ENCODE assay signal across 21 cellular contexts in the genomic region with DNA sequence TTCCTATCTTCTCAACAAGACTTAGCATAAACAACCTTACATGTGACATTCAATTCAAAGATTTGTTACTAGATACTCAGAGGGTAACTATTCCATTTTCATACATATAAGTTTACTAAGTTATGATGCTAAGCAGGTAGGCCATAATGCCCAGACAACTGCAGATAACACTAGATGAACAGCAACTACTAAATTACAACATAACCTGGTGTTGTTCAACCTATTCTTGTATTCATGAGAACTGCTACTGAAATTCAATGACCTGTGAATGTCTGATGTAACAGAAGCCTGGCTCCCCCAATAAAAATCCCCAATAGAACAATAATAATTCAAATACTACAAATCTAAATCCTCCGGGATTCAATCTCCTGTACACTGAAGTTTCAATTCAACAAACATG.
"Had no signal": no experiment of that assay in that cellular context is flagged by ENCODE, and none has a peak within 500 bp of the region (broad histone marks: within the 10 kb centered on the region; RNA-seq: fewer than 3 reads in every experiment).

No MANE protein-coding gene starts in this region.

- H3K27ac ChIP-seq: colonic mucosa, heart right ventricle, neural progenitor cell, thoracic aorta, transverse colon had no signal

- H3K9ac ChIP-seq: neural progenitor cell had no signal

- FAIRE-seq: islet of Langerhans, small intestine had no signal

- H3K27ac Mint-ChIP-seq: neural progenitor cell had no signal

- H3K4me2 ChIP-seq: neural progenitor cell had no signal

- H3K27me3 ChIP-seq: colonic mucosa, heart right ventricle, neural progenitor cell, stomach, transverse colon had no signal

- H2AFZ ChIP-seq: neural progenitor cell had no signal

- H3K4me3 Mint-ChIP-seq: naive thymus-derived CD8-positive, alpha-beta T cell; neural progenitor cell had no signal

- H3K36me3 ChIP-seq: colonic mucosa, neural progenitor cell had no signal

- H3K9me3 ChIP-seq: colonic mucosa, heart right ventricle, stomach, thoracic aorta, transverse colon had no signal

- DNase-seq: colonic mucosa; dermis blood vessel endothelial cell; erythroblast; foreskin melanocyte; heart right ventricle; hypothalamus; kidney glomerular epithelial cell; mesendoderm; naive thymus-derived CD8-positive, alpha-beta T cell; occipital lobe; posterior cingulate gyrus; right cardiac atrium; small intestine; stimulated activated CD4-positive, alpha-beta T cell treated with anti-CD3 and anti-CD28 coated beads, Interleukin-12 subunit alpha, Interleukin-12 subunit beta, amount 100 ng/mL, for 4 hours; stimulated activated naive CD4-positive, alpha-beta T cell; stomach; substantia nigra; transverse colon had no signal

- H3K9me3 Mint-ChIP-seq: naive thymus-derived CD8-positive, alpha-beta T cell; neural progenitor cell had no signal

- H3K27me3 Mint-ChIP-seq: naive thymus-derived CD8-positive, alpha-beta T cell had no signal

- H3K4me3 ChIP-seq: colonic mucosa, heart right ventricle, neural progenitor cell, stomach, thoracic aorta, transverse colon had no signal

- H3K4me1 ChIP-seq: neural progenitor cell had no signal

- ATAC-seq: heart right ventricle; naive thymus-derived CD8-positive, alpha-beta T cell; right cardiac atrium had no signal
